ENCODE assay signal across 18 cellular contexts in the genomic region with DNA sequence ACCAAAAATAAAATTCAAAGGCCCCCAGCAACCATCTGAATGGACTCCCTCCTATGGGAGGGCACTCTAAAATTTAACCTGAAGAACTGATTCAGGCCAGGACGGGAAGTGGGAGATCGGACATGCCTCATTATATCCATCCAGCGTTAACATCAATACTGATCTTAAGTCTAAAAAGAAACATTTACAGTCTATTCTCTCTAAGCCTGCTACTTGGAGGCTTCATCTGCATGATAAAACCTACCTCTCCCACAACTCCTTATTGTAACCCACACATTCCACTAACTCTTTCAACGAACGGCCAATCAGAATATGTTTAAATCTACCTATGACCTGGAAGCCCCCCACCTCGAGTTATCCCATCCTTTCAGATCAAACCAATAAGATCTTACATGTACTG.
A peak's percentile ranks its signal among the peaks of the same experiment; 100 is the strongest.
DNase-seq lines count a peak whose midpoint lies in the region; ATAC-seq and TF ChIP-seq lines count a peak whose summit lies in the region.
"Had no signal": no experiment of that assay in that cellular context is flagged by ENCODE, and none has a peak within 500 bp of the region (broad histone marks: within the 10 kb centered on the region; RNA-seq: fewer than 3 reads in every experiment).

No MANE protein-coding gene starts in this region.

- TF ChIP-seq CTCF in CD4-positive, alpha-beta T cell (IDR thresholded peaks at IDR 0.05) = no peak
- TF ChIP-seq CTCF in endodermal cell (conservative IDR thresholded peaks at IDR 0.05) (no peak), natural killer cell (IDR thresholded peaks at IDR 0.05) (no peak), breast epithelium (IDR thresholded peaks at IDR 0.05) (no peak), ovary (IDR thresholded peaks at IDR 0.05) (no peak), stomach (IDR thresholded peaks at IDR 0.05) (no peak)

- ATAC-seq in CD4-positive, alpha-beta T cell (ENCODE audit: poor library complexity) = no peak
- ATAC-seq in natural killer cell = no peak
- ATAC-seq: left lobe of liver, sciatic nerve had no signal

- peak overlapping the region; percentile 30 for H3K4me3 ChIP-seq in HUES48 (ENCODE audit: low read depth, low read length)
- no peak overlapping the region for H3K4me3 ChIP-seq in endodermal cell (ENCODE audit: low read length)
- no peak overlapping the region for H3K4me3 ChIP-seq in breast epithelium
- H3K4me3 ChIP-seq in ovary = no peak overlapping the region
- no peak overlapping the region for H3K4me3 ChIP-seq in stomach
- H3K4me3 ChIP-seq: ascending aorta, Peyer's patch had no signal

- intact Hi-C loops in CD4-positive, alpha-beta T cell (cut with DNase I, micrococcal nuclease) = no loop called here
- intact Hi-C loops in natural killer cell (cut with micrococcal nuclease) (no loop called here), breast epithelium (cut with DNase I; ENCODE audit: low total_unique reads) (no loop called here), ovary (cut with DNase I) (loop anchor here in 1 of 4 donors (10.0 kb wide), 1 partner anchor 129 kb away; no protein-coding TSS in a partner anchor), stomach (cut with DNase I; ENCODE audit: low total_unique reads) (no loop called here)

- H3K9me3 Mint-ChIP-seq in CD4-positive, alpha-beta T cell = no peaks in the 10 kb centered on the region
- H3K9me3 Mint-ChIP-seq in endodermal cell (no peaks in the 10 kb centered on the region), natural killer cell (no peaks in the 10 kb centered on the region)
- H3K9me3 Mint-ChIP-seq: HFFc6 had no signal

- DNase-seq in CD4-positive, alpha-beta T cell = no peak
- DNase-seq in endodermal cell (peak; percentile 44), natural killer cell (no peak), breast epithelium (ENCODE audit: low spot score in 2 of 2) (no peak), ovary (no peak), stomach (no peak)
- no peak for DNase-seq in stimulated activated CD4-positive, alpha-beta T cell treated with anti-CD3 and anti-CD28 coated beads, Interleukin-4, amount 100 ng/mL, for 4 hours
- DNase-seq: activated CD4-positive, CD25-positive, alpha-beta regulatory T cell treated with anti-CD3 and anti-CD28 coated beads, Interleukin-2, amount 50 U/mL, for 72 hours; activated effector memory CD4-positive, alpha-beta T cell treated with anti-CD3 and anti-CD28 coated beads, Interleukin-2, amount 50 U/mL, for 16 hours; HFFc6; hippocampal formation; NCI-H1436; NCI-H2171 treated with DMSO at 0.1 percent for 48 hours; Peyer's patch had no signal

- H3K4me1 ChIP-seq in HUES48 (ENCODE audit: control insufficient read depth, insufficient read depth, low read length) = peaks cover 62% of the 10 kb centered on the region
- H3K4me1 ChIP-seq in endodermal cell (ENCODE audit: control insufficient read depth, insufficient read depth, low read length) = no peaks in the 10 kb centered on the region
- no peaks in the 10 kb centered on the region for H3K4me1 ChIP-seq in breast epithelium
- peaks cover 6% of the 10 kb centered on the region for H3K4me1 ChIP-seq in ovary (ENCODE audit: insufficient read depth)
- H3K4me1 ChIP-seq in stomach = peaks cover 7 to 33% (median 21%) of the 10 kb centered on the region in 4 donors
- H3K4me1 ChIP-seq: ascending aorta had no signal

- peak overlapping the region; percentile 26 for H3K4me3 Mint-ChIP-seq in CD4-positive, alpha-beta T cell
- no peak overlapping the region for H3K4me3 Mint-ChIP-seq in endodermal cell
- peak overlapping the region; percentile 29 for H3K4me3 Mint-ChIP-seq in natural killer cell
- H3K4me3 Mint-ChIP-seq: HFFc6 had no signal

- no peak overlapping the region for H3K27ac ChIP-seq in CD4-positive, alpha-beta T cell (ENCODE audit: low read depth, low read length)
- H3K27ac ChIP-seq in HUES48 (ENCODE audit: low read depth, low read length) (peak overlapping the region; percentile 90), endodermal cell (ENCODE audit: low read depth, low read length) (peak overlapping the region; percentile 65), breast epithelium (no peak overlapping the region), ovary (no peak overlapping the region), stomach (no peak overlapping the region)
- H3K27ac ChIP-seq: ascending aorta, Peyer's patch had no signal

- no peaks in the 10 kb centered on the region for H3K9me3 ChIP-seq in CD4-positive, alpha-beta T cell (ENCODE audit: control insufficient read depth, low read length)
- H3K9me3 ChIP-seq in HUES48 (ENCODE audit: control insufficient read depth, insufficient read depth, low read length) (no peaks in the 10 kb centered on the region), endodermal cell (ENCODE audit: control insufficient read depth, low read length) (no peaks in the 10 kb centered on the region), breast epithelium (no peaks in the 10 kb centered on the region), ovary (no peaks in the 10 kb centered on the region), stomach (no peaks in the 10 kb centered on the region)
- H3K9me3 ChIP-seq: ascending aorta, Peyer's patch had no signal

- no peaks in the 10 kb centered on the region for H3K27me3 ChIP-seq in CD4-positive, alpha-beta T cell (ENCODE audit: control insufficient read depth, insufficient read depth, low read length)
- no peaks in the 10 kb centered on the region for H3K27me3 ChIP-seq in HUES48 (ENCODE audit: control insufficient read depth, insufficient read depth, low read length)
- no peaks in the 10 kb centered on the region for H3K27me3 ChIP-seq in endodermal cell (ENCODE audit: control insufficient read depth, insufficient read depth, low read length, poor library complexity, severe bottlenecking)
- H3K27me3 ChIP-seq in breast epithelium = no peaks in the 10 kb centered on the region
- H3K27me3 ChIP-seq in ovary = no peaks in the 10 kb centered on the region
- H3K27me3 ChIP-seq in stomach = no peaks in the 10 kb centered on the region
- H3K27me3 ChIP-seq: ascending aorta, Peyer's patch had no signal

- H3K4me1 Mint-ChIP-seq in CD4-positive, alpha-beta T cell (ENCODE audit: low read depth) = peaks cover 86% of the 10 kb centered on the region
- H3K4me1 Mint-ChIP-seq in endodermal cell (peaks cover 30% of the 10 kb centered on the region), natural killer cell (peaks cover 46 to 58% of the 10 kb centered on the region in 2 donors)

- TF ChIP-seq POLR2A in breast epithelium (IDR thresholded peaks at IDR 0.05) = no peak
- TF ChIP-seq POLR2A in ovary (IDR thresholded peaks at IDR 0.05) = no peak
- TF ChIP-seq POLR2A in stomach (IDR thresholded peaks at IDR 0.05) = no peak

- H3K9ac ChIP-seq in HUES48 (ENCODE audit: low read depth, low read length) = peak overlapping the region; percentile 74
- no peak overlapping the region for H3K9ac ChIP-seq in endodermal cell (ENCODE audit: extremely low read depth, low read length, poor library complexity, severe bottlenecking)

- peaks cover 73% of the 10 kb centered on the region for H3K36me3 Mint-ChIP-seq in CD4-positive, alpha-beta T cell (ENCODE audit: low read depth)
- no peaks in the 10 kb centered on the region for H3K36me3 Mint-ChIP-seq in endodermal cell (ENCODE audit: low read depth)
- H3K36me3 Mint-ChIP-seq in natural killer cell = no peaks in the 10 kb centered on the region

- H3K36me3 ChIP-seq in HUES48 (ENCODE audit: control insufficient read depth, insufficient read depth, low read length) = no peaks in the 10 kb centered on the region
- H3K36me3 ChIP-seq in endodermal cell (ENCODE audit: control insufficient read depth, insufficient read depth, low read length) = no peaks in the 10 kb centered on the region
- no peaks in the 10 kb centered on the region for H3K36me3 ChIP-seq in breast epithelium
- H3K36me3 ChIP-seq in ovary = no peaks in the 10 kb centered on the region
- peaks cover 0 to 5% (median 0%) of the 10 kb centered on the region in 4 donors for H3K36me3 ChIP-seq in stomach
- H3K36me3 ChIP-seq: ascending aorta had no signal

- CTCF ChIA-PET in CD4-positive, alpha-beta T cell (lab: Charles Lee) = interaction anchor here (1.3 kb wide), 1 partner anchor 13 kb away, joined by 3 read pairs; no protein-coding TSS in a partner anchor

- WGBS in endodermal cell (ENCODE audit: insufficient coverage in 1 of 2, insufficient read length in 1 of 2), 2 experiments = 38 to 49% methylated on average over 5 to 6 of the region's 6 CpGs
- 60 to 73% (median 62%) methylated on average over 6 of the region's 6 CpGs for WGBS in ovary, 3 donors
- WGBS in stomach, 5 donors = 68 to 81% (median 76%) methylated on average over 6 of the region's 6 CpGs

- H3K27me3 Mint-ChIP-seq in CD4-positive, alpha-beta T cell = no peaks in the 10 kb centered on the region
- H3K27me3 Mint-ChIP-seq in endodermal cell (ENCODE audit: insufficient read depth) (no peaks in the 10 kb centered on the region), natural killer cell (ENCODE audit: low read depth in 2 of 2) (no peaks in the 10 kb centered on the region)

- H3K27ac Mint-ChIP-seq in CD4-positive, alpha-beta T cell = peak overlapping the region; percentile 6
- H3K27ac Mint-ChIP-seq in endodermal cell = peak overlapping the region; percentile 78
- peak overlapping the region; percentile 24 to 71 for H3K27ac Mint-ChIP-seq in natural killer cell
- H3K27ac Mint-ChIP-seq: HFFc6 had no signal

- POLR2A ChIA-PET in CD4-positive, alpha-beta T cell (lab: Charles Lee) = interaction anchor here (1.9 kb wide), 1 partner anchor 42 kb away, joined by 4 read pairs; no protein-coding TSS in a partner anchor

- no peak for TF ChIP-seq EP300 in ovary (IDR thresholded peaks at IDR 0.05)
- no peak for TF ChIP-seq EP300 in stomach (IDR thresholded peaks at IDR 0.05)

Comparison
In these comparisons a context has a peak if more than half of its experiments do, and no peak if none do; other contexts are left out.
1. H3K27ac ChIP-seq: peak in HUES48 (single experiment) and endodermal cell (single experiment); none in CD4-positive, alpha-beta T cell (single experiment), breast epithelium (0 of 2), ovary (0 of 2) and stomach (0 of 5).
2. H3K27ac Mint-ChIP-seq: peak in every context shown above with its lines; median percentile 78 in endodermal cell; 48 in natural killer cell; 6 in CD4-positive, alpha-beta T cell.